Comparison of ENCODE assay signal across 1 cellular context in genomic region chr7:68243128-68243527, GRCh38.
TF ChIP-seq lines count a peak whose summit lies in the region.

No MANE protein-coding gene starts in this region.

TF ChIP-seq in K562, 482 proteins besides CTCF, POLR2A, EP300 and RAD21 (continued from another document):
- no peak for TF ChIP-seq ZNF518B (CRISPR knock-in tag; IDR thresholded peaks at IDR 0.05)
- TF ChIP-seq MCM3 (IDR thresholded peaks at IDR 0.05), result no peak
- no peak for TF ChIP-seq ZNF609 (CRISPR knock-in tag; IDR thresholded peaks at IDR 0.05; ENCODE audit: borderline replicate concordance)
- no peak for TF ChIP-seq TCF7 (IDR thresholded peaks at IDR 0.05; ENCODE audit: borderline replicate concordance)
